ENCODE assay signal across 8 cellular contexts in genomic region chr22:25111579-25112517, GRCh38.
DNase-seq lines count a peak whose midpoint lies in the region; ATAC-seq and TF ChIP-seq lines count a peak whose summit lies in the region.

No MANE protein-coding gene starts in this region.

- peaks cover 0 to 17% (median 10%) of the 10 kb centered on the region in 7 donors for H3K9me3 Mint-ChIP-seq in CD14-positive monocyte

- peaks cover 11% of the 10 kb centered on the region for H3K4me1 Mint-ChIP-seq in CD14-positive monocyte

- peaks cover 0 to 5% of the 10 kb centered on the region in 2 donors for H3K36me3 Mint-ChIP-seq in CD14-positive monocyte

- H3K9me3 ChIP-seq in mesodermal cell (ENCODE audit: control insufficient read depth, low read length) (no peaks in the 10 kb centered on the region), upper lobe of left lung (no peaks in the 10 kb centered on the region)

- H3K27me3 Mint-ChIP-seq in CD14-positive monocyte (ENCODE audit: low read depth in 3 of 3) = peaks cover 34 to 47% (median 36%) of the 10 kb centered on the region in 3 donors

- TF ChIP-seq POLR2A in upper lobe of left lung (IDR thresholded peaks at IDR 0.05) = peak in 2 of 4 donors; percentile 22 to 55

- no peaks in the 10 kb centered on the region for H3K27me3 ChIP-seq in dorsolateral prefrontal cortex
- H3K27me3 ChIP-seq in upper lobe of left lung = no peaks in the 10 kb centered on the region

- DNase-seq in LNCaP clone FGC (ENCODE audit: low read depth) (peak; percentile 51), dorsolateral prefrontal cortex (no peak), upper lobe of left lung (peak; percentile 88), CD14-positive monocyte (ENCODE audit: low spot score) (no peak), AG08396 (ENCODE audit: low spot score) (no peak)

- peaks cover 34% of the 10 kb centered on the region for H3K4me1 ChIP-seq in mesodermal cell (ENCODE audit: control insufficient read depth, insufficient read depth, low read length, poor library complexity, severe bottlenecking)
- peaks cover 34 to 59% (median 46%) of the 10 kb centered on the region in 4 donors for H3K4me1 ChIP-seq in upper lobe of left lung

- no peak overlapping the region for H3K27ac Mint-ChIP-seq in CD14-positive monocyte

- WGBS in mesodermal cell (ENCODE audit: insufficient coverage in 2 of 2), 2 experiments = 20 to 25% methylated on average over 21 to 22 of the region's 35 CpGs
- 20 to 51% methylated on average over 20 to 31 of the region's 35 CpGs for WGBS in upper lobe of left lung, 2 donors

- TF ChIP-seq CTCF in C4-2B (conservative IDR thresholded peaks at IDR 0.05) (no peak), LNCaP clone FGC (IDR thresholded peaks at IDR 0.05; ENCODE audit: control insufficient read depth, extremely low read depth, insufficient read depth) (0 out of 2 replicates have a peak, but pooled peaks have one; percentile 12), dorsolateral prefrontal cortex (IDR thresholded peaks at IDR 0.05 in 54 of 56, conservative IDR thresholded peaks at IDR 0.05 in 2 of 56; ENCODE audit: low read depth in 1 of 56, partially characterized antibody in 56 of 56) (no peak), upper lobe of left lung (IDR thresholded peaks at IDR 0.05) (no peak), CD14-positive monocyte (IDR thresholded peaks at IDR 0.05) (no peak)

- peak overlapping the region in 1 of 2 donors; percentile 76 for H3K4me3 Mint-ChIP-seq in CD14-positive monocyte

- H3K4me3 ChIP-seq in LNCaP clone FGC (ENCODE audit: low read depth, low read length) (peak overlapping the region; percentile 64), dorsolateral prefrontal cortex (peak overlapping the region; percentile 32 to 82 (median 64)), mesodermal cell (ENCODE audit: extremely low read depth, insufficient read depth, low read length, poor library complexity, severe bottlenecking) (peak overlapping the region; percentile 44), upper lobe of left lung (peak overlapping the region; percentile 28 to 67 (median 59))

- no peak for TF ChIP-seq EP300 in upper lobe of left lung (IDR thresholded peaks at IDR 0.05)

- H3K36me3 ChIP-seq in mesodermal cell (ENCODE audit: control insufficient read depth, insufficient read depth, low read length) = no peaks in the 10 kb centered on the region
- no peaks in the 10 kb centered on the region for H3K36me3 ChIP-seq in upper lobe of left lung

- H3K27ac ChIP-seq in C4-2B (peak overlapping the region; percentile 99), dorsolateral prefrontal cortex (peak overlapping the region in 57 of 59 donors; percentile 46 to 94 (median 82)), mesodermal cell (ENCODE audit: low read depth, low read length, severe bottlenecking) (peak overlapping the region; percentile 99), upper lobe of left lung (peak overlapping the region; percentile 79 to 87 (median 85))

- ATAC-seq in upper lobe of left lung (ENCODE audit: low FRiP score in 2 of 2) (peak; percentile 52 to 76), HG03565 (IDR thresholded peaks at IDR 0.05; ENCODE audit: unreplicated experiment) (no peak)

- intact Hi-C loops in dorsolateral prefrontal cortex (cut with DNase I) (no loop called here), CD14-positive monocyte (cut with micrococcal nuclease) (no loop called here)

Comparison
In these comparisons a context has a peak if more than half of its experiments do, and no peak if none do; other contexts are left out.
1. DNase-seq: peak in LNCaP clone FGC (single experiment) and upper lobe of left lung (2 of 2); none in dorsolateral prefrontal cortex (0 of 10), CD14-positive monocyte (single experiment) and AG08396 (single experiment).
2. Peak in every context shown above with its lines, with median percentiles within 50 percentile points of each other: H3K27ac ChIP-seq and H3K4me3 ChIP-seq.